ENCODE assay signal across 20 cellular contexts in genomic region chr3:128473737-128474136, GRCh38. TPM values are rescaled to one million over a fixed set of nuclear protein-coding genes. Genes with fewer than 3 reads are reported as not detected.
"Had no signal": no experiment of that assay in that cellular context is flagged by ENCODE, and none has a peak within 500 bp of the region (broad histone marks: within the 10 kb centered on the region; RNA-seq: fewer than 3 reads in every experiment).

No MANE protein-coding gene starts in this region.

- DNase-seq: Karpas-422, KG1, MG63, NCI-H1092, NCI-H1105 treated with DMSO at 0.1 percent for 48 hours, NCI-H1417 treated with DMSO at 0.1 percent for 48 hours, NCI-H1930, NCI-H2081, NCI-H2107, NCI-H2227 treated with DMSO at 0.1 percent for 48 hours, NCI-H774, Right ventricle myocardium superior, RPMI8226, SIG-M5 had no signal

- H3K27me3 ChIP-seq: MG63, SJSA1 had no signal

- H3K9me3 ChIP-seq: MG63, SJSA1 had no signal

- H3K36me3 ChIP-seq: MG63 had no signal

- H3K27ac ChIP-seq: HL-60, SJSA1, SK-N-MC had no signal

- FAIRE-seq: HTR-8/SVneo, RCC 7860 had no signal

- H3K4me3 ChIP-seq: MG63, SJSA1, SK-N-MC had no signal

RNA-seq across cellular contexts. Expression of gene DNAJB8, which starts 7.0 kb away (rescaled TPM):
- total RNA-seq: NCI-H460, Right ventricle myocardium superior, SJSA1 had no signal
